ENCODE assay signal across 14 cellular contexts in genomic region chr2:126739093-126739492, GRCh38.
DNase-seq lines count a peak whose midpoint lies in the region; ATAC-seq and TF ChIP-seq lines count a peak whose summit lies in the region.
"Had no signal": no experiment of that assay in that cellular context is flagged by ENCODE, and none has a peak within 500 bp of the region (broad histone marks: within the 10 kb centered on the region; RNA-seq: fewer than 3 reads in every experiment).

No MANE protein-coding gene starts in this region.

- H3K27ac Mint-ChIP-seq in activated CD8-positive, alpha-beta T cell treated with anti-CD3 and anti-CD28 coated beads, Interleukin-2, amount 10 ng/mL, durations not matched to agents 7 days and 5 days = no peak overlapping the region
- no peak overlapping the region for H3K27ac Mint-ChIP-seq in activated CD8-positive, alpha-beta T cell treated with anti-CD3 and anti-CD28 coated beads for 36 hours
- H3K27ac Mint-ChIP-seq: CD14-positive monocyte; CD8-positive, alpha-beta T cell; GM23338; H9 had no signal

- H3K4me3 Mint-ChIP-seq in activated CD8-positive, alpha-beta T cell treated with anti-CD3 and anti-CD28 coated beads, Interleukin-2, amount 10 ng/mL, durations not matched to agents 7 days and 5 days = no peak overlapping the region
- H3K4me3 Mint-ChIP-seq in activated CD8-positive, alpha-beta T cell treated with anti-CD3 and anti-CD28 coated beads for 36 hours = no peak overlapping the region
- H3K4me3 Mint-ChIP-seq: CD14-positive monocyte; CD8-positive, alpha-beta T cell; GM23338; H9 had no signal

- no peak for TF ChIP-seq CTCF in activated CD8-positive, alpha-beta T cell treated with anti-CD3 and anti-CD28 coated beads for 36 hours (IDR thresholded peaks at IDR 0.05)
- no peak for TF ChIP-seq CTCF in lung (IDR thresholded peaks at IDR 0.05; ENCODE audit: control extremely low read depth, extremely low read depth)

- intact Hi-C loops in activated CD8-positive, alpha-beta T cell treated with anti-CD3 and anti-CD28 coated beads for 36 hours (cut with micrococcal nuclease) = no loop called here
- intact Hi-C loops in Right ventricle myocardium superior (cut with DNase I) = no loop called here

- no peak for ATAC-seq in activated CD8-positive, alpha-beta T cell treated with anti-CD3 and anti-CD28 coated beads, Interleukin-2, amount 10 ng/mL, durations not matched to agents 7 days and 5 days
- no peak for ATAC-seq in activated CD8-positive, alpha-beta T cell treated with anti-CD3 and anti-CD28 coated beads for 36 hours
- ATAC-seq in Right ventricle myocardium superior (ENCODE audit: poor library complexity) = peak; percentile 81
- ATAC-seq in lung (ENCODE audit: insufficient read depth, low FRiP score) = no peak
- ATAC-seq in GM18520 (IDR thresholded peaks at IDR 0.05; ENCODE audit: unreplicated experiment) = no peak
- ATAC-seq in GM21515 (IDR thresholded peaks at IDR 0.05; ENCODE audit: unreplicated experiment) = no peak
- ATAC-seq: CD8-positive, alpha-beta T cell; GM23338 had no signal

- no peaks in the 10 kb centered on the region for H3K36me3 ChIP-seq in lung (ENCODE audit: control insufficient read depth in 2 of 2, insufficient read depth in 2 of 2, low read length in 2 of 2)

- POLR2A ChIA-PET in activated CD8-positive, alpha-beta T cell treated with anti-CD3 and anti-CD28 coated beads, Interleukin-2, amount 10 ng/mL, durations not matched to agents 7 days and 5 days (lab: Charles Lee) = no interaction called here
- POLR2A ChIA-PET in activated CD8-positive, alpha-beta T cell treated with anti-CD3 and anti-CD28 coated beads for 36 hours (lab: Charles Lee) = no interaction called here

- H3K9me3 Mint-ChIP-seq in activated CD8-positive, alpha-beta T cell treated with anti-CD3 and anti-CD28 coated beads, Interleukin-2, amount 10 ng/mL, durations not matched to agents 7 days and 5 days (ENCODE audit: insufficient read depth) = no peaks in the 10 kb centered on the region
- H3K9me3 Mint-ChIP-seq in activated CD8-positive, alpha-beta T cell treated with anti-CD3 and anti-CD28 coated beads for 36 hours = no peaks in the 10 kb centered on the region
- H3K9me3 Mint-ChIP-seq: CD8-positive, alpha-beta T cell had no signal

- no peaks in the 10 kb centered on the region for H3K36me3 Mint-ChIP-seq in activated CD8-positive, alpha-beta T cell treated with anti-CD3 and anti-CD28 coated beads, Interleukin-2, amount 10 ng/mL, durations not matched to agents 7 days and 5 days (ENCODE audit: low read depth)
- H3K36me3 Mint-ChIP-seq in activated CD8-positive, alpha-beta T cell treated with anti-CD3 and anti-CD28 coated beads for 36 hours (ENCODE audit: low read depth) = no peaks in the 10 kb centered on the region
- H3K36me3 Mint-ChIP-seq: CD14-positive monocyte; CD8-positive, alpha-beta T cell had no signal

- peak; percentile 15 for DNase-seq in activated CD8-positive, alpha-beta T cell treated with anti-CD3 and anti-CD28 coated beads, Interleukin-2, amount 10 ng/mL, durations not matched to agents 7 days and 5 days
- DNase-seq in activated CD8-positive, alpha-beta T cell treated with anti-CD3 and anti-CD28 coated beads for 36 hours = no peak
- no peak for DNase-seq in Right ventricle myocardium superior
- DNase-seq in lung (ENCODE audit: low spot score) = peak; percentile 23
- no peak for DNase-seq in NK-92 (lab: John Stamatoyannopoulos, UW; ENCODE audit: unreplicated experiment)
- DNase-seq: COR-L47, H9, IMR-90 had no signal

- H3K27me3 ChIP-seq in lung (ENCODE audit: control insufficient read depth, insufficient read depth) = no peaks in the 10 kb centered on the region

- no peaks in the 10 kb centered on the region for H3K27me3 Mint-ChIP-seq in activated CD8-positive, alpha-beta T cell treated with anti-CD3 and anti-CD28 coated beads, Interleukin-2, amount 10 ng/mL, durations not matched to agents 7 days and 5 days (ENCODE audit: low read depth)
- no peaks in the 10 kb centered on the region for H3K27me3 Mint-ChIP-seq in activated CD8-positive, alpha-beta T cell treated with anti-CD3 and anti-CD28 coated beads for 36 hours

- peaks cover 0 to 3% of the 10 kb centered on the region in 2 donors for H3K4me1 ChIP-seq in lung (ENCODE audit: control insufficient read depth in 2 of 2, insufficient read depth in 2 of 2, low read length in 2 of 2)

- H3K4me3 ChIP-seq in lung = no peak overlapping the region
- H3K4me3 ChIP-seq: GM23338 had no signal

- H3K27ac ChIP-seq in lung (ENCODE audit: low read depth in 1 of 2, low read length in 1 of 2) = no peak overlapping the region
- H3K27ac ChIP-seq: 22Rv1 had no signal

- H3K4me1 Mint-ChIP-seq in activated CD8-positive, alpha-beta T cell treated with anti-CD3 and anti-CD28 coated beads, Interleukin-2, amount 10 ng/mL, durations not matched to agents 7 days and 5 days (ENCODE audit: low read depth) = peaks cover 6% of the 10 kb centered on the region
- peaks cover 2% of the 10 kb centered on the region for H3K4me1 Mint-ChIP-seq in activated CD8-positive, alpha-beta T cell treated with anti-CD3 and anti-CD28 coated beads for 36 hours (ENCODE audit: low read depth)
- H3K4me1 Mint-ChIP-seq: GM23338, H9 had no signal

- 92 to 93% methylated on average over 1 of the region's 1 CpG for WGBS in lung, 2 donors

- peaks cover 0 to 2% of the 10 kb centered on the region in 2 donors for H3K9me3 ChIP-seq in lung (ENCODE audit: control insufficient read depth in 2 of 2, insufficient read depth in 1 of 2, low read length in 1 of 2)

- CTCF ChIA-PET in activated CD8-positive, alpha-beta T cell treated with anti-CD3 and anti-CD28 coated beads, Interleukin-2, amount 10 ng/mL, durations not matched to agents 7 days and 5 days (lab: Charles Lee) = interaction anchor here (1.7 kb wide), 1 partner anchor 211 kb away, joined by 5 read pairs; no protein-coding TSS in a partner anchor
- CTCF ChIA-PET in activated CD8-positive, alpha-beta T cell treated with anti-CD3 and anti-CD28 coated beads for 36 hours (lab: Charles Lee) = interaction anchor here (1.2 kb wide), 1 partner anchor 38 kb away, joined by 3 read pairs; no protein-coding TSS in a partner anchor

Comparison
In these comparisons a context has a peak if more than half of its experiments do, and no peak if none do; other contexts are left out.
1. DNase-seq: peak in activated CD8-positive, alpha-beta T cell treated with anti-CD3 and anti-CD28 coated beads, Interleukin-2, amount 10 ng/mL, durations not matched to agents 7 days and 5 days (single experiment) and lung (single experiment); none in activated CD8-positive, alpha-beta T cell treated with anti-CD3 and anti-CD28 coated beads for 36 hours (single experiment), Right ventricle myocardium superior (single experiment) and NK-92 (single experiment).